Comparison of ENCODE assay signal across 11 cellular contexts in genomic region chr21:36699546-36700294, GRCh38. TPM values are rescaled to one million over a fixed set of nuclear protein-coding genes. Genes with fewer than 3 reads are reported as not detected.
DNase-seq lines count a peak whose midpoint lies in the region; ATAC-seq and TF ChIP-seq lines count a peak whose summit lies in the region.
"Had no signal": no experiment of that assay in that cellular context is flagged by ENCODE, and none has a peak within 500 bp of the region (broad histone marks: within the 10 kb centered on the region; RNA-seq: fewer than 3 reads in every experiment).

No MANE protein-coding gene starts in this region.

- no peak for TF ChIP-seq CTCF in activated B cell treated with CpG ODN at 0.5 μM for 24 hours (IDR thresholded peaks at IDR 0.05)
- TF ChIP-seq CTCF in kidney epithelial cell (IDR thresholded peaks at IDR 0.05; ENCODE audit: insufficient read depth, low read length, poor library complexity, severe bottlenecking): no peak
- TF ChIP-seq CTCF in transverse colon (IDR thresholded peaks at IDR 0.05): no peak

- POLR2A ChIA-PET in activated B cell treated with CpG ODN at 0.5 μM for 24 hours (lab: Charles Lee): no interaction called here

- H3K4me1 ChIP-seq in transverse colon: peaks cover 20 to 55% (median 44%) of the 10 kb centered on the region in 4 donors

- H3K27me3 Mint-ChIP-seq in activated naive CD4-positive, alpha-beta T cell treated with anti-CD3 and anti-CD28 coated beads for 36 hours (ENCODE audit: low read depth): peaks cover 74% of the 10 kb centered on the region
- H3K27me3 Mint-ChIP-seq in activated B cell treated with CpG ODN at 0.5 μM for 24 hours: peaks cover 57% of the 10 kb centered on the region

- H3K27me3 ChIP-seq in kidney epithelial cell (ENCODE audit: control insufficient read depth, insufficient read depth, low read length) (peaks cover 98% of the 10 kb centered on the region), transverse colon (peaks cover 100% of the 10 kb centered on the region)

- no peak for DNase-seq in activated naive CD4-positive, alpha-beta T cell treated with anti-CD3 and anti-CD28 coated beads for 36 hours
- DNase-seq in activated naive CD4-positive, alpha-beta T cell (lab: John Stamatoyannopoulos, UW): no peak
- DNase-seq in activated B cell treated with CpG ODN at 0.5 μM for 24 hours (no peak), kidney epithelial cell (ENCODE audit: low read depth) (no peak), transverse colon (no peak), MV-4-11 (lab: John Stamatoyannopoulos, UW) (no peak), GM19240 (ENCODE audit: insufficient read length, low spot score) (no peak), KBM-7 (no peak)
- DNase-seq: anterior cingulate cortex, DMS153 had no signal

- no peaks in the 10 kb centered on the region for H3K36me3 Mint-ChIP-seq in activated naive CD4-positive, alpha-beta T cell treated with anti-CD3 and anti-CD28 coated beads for 36 hours (ENCODE audit: low read depth)
- no peaks in the 10 kb centered on the region for H3K36me3 Mint-ChIP-seq in activated B cell treated with CpG ODN at 0.5 μM for 24 hours (ENCODE audit: low read depth)

- peak overlapping the region; percentile 54 for H3K4me3 ChIP-seq in kidney epithelial cell (ENCODE audit: low read depth, low read length)
- H3K4me3 ChIP-seq in transverse colon: peak overlapping the region in 3 of 4 donors; percentile 22 to 47 (median 29)

- H3K36me3 ChIP-seq in kidney epithelial cell (ENCODE audit: control insufficient read depth, insufficient read depth, low read length) (no peaks in the 10 kb centered on the region), transverse colon (no peaks in the 10 kb centered on the region)

- no peaks in the 10 kb centered on the region for H3K9me3 Mint-ChIP-seq in activated naive CD4-positive, alpha-beta T cell treated with anti-CD3 and anti-CD28 coated beads for 36 hours
- no peaks in the 10 kb centered on the region for H3K9me3 Mint-ChIP-seq in activated B cell treated with CpG ODN at 0.5 μM for 24 hours

- H3K27ac Mint-ChIP-seq in activated naive CD4-positive, alpha-beta T cell treated with anti-CD3 and anti-CD28 coated beads for 36 hours: no peak overlapping the region
- H3K27ac Mint-ChIP-seq in activated B cell treated with CpG ODN at 0.5 μM for 24 hours: no peak overlapping the region

- intact Hi-C loops in activated naive CD4-positive, alpha-beta T cell treated with anti-CD3 and anti-CD28 coated beads for 36 hours (cut with micrococcal nuclease): loop anchor here (5.0 to 10.0 kb wide), 2 partner anchors 112 to 555 kb away; no protein-coding TSS in a partner anchor
- intact Hi-C loops in activated B cell treated with CpG ODN at 0.5 μM for 24 hours (cut with micrococcal nuclease): no loop called here
- intact Hi-C loops in transverse colon (cut with DNase I; ENCODE audit: low total_unique reads): loop anchor here (10.0 kb wide), 1 partner anchor 1505 kb away; no protein-coding TSS in a partner anchor

- H3K9me3 ChIP-seq in transverse colon: no peaks in the 10 kb centered on the region

- in situ Hi-C loops in transverse colon (cut with MboI; ENCODE audit: low pct_ligation_motif_present in 1 of 4, low pct_unique_long_range_greater_than_20kb in 1 of 4, low sequenced_read_pairs in 3 of 4) (no loop called here), KBM-7 (cut with MboI; ENCODE audit: low pct_unique_long_range_greater_than_20kb, low sequenced_read_pairs) (no loop called here)

- no peak for TF ChIP-seq POLR2A in transverse colon (IDR thresholded peaks at IDR 0.05)

- WGBS in transverse colon (ENCODE audit: low coverage in 1 of 2), 2 donors: 15 to 18% methylated on average over 7 to 35 of the region's 67 CpGs

- TF ChIP-seq EP300 in transverse colon (IDR thresholded peaks at IDR 0.05; ENCODE audit: low read depth): no peak

- CTCF ChIA-PET in activated naive CD4-positive, alpha-beta T cell treated with anti-CD3 and anti-CD28 coated beads for 36 hours (lab: Charles Lee): interaction anchor here (1.1 kb wide), 1 partner anchor 69 kb away, joined by 4 read pairs; no protein-coding TSS in a partner anchor
- CTCF ChIA-PET in activated B cell treated with CpG ODN at 0.5 μM for 24 hours (lab: Charles Lee): no interaction called here

- ATAC-seq in activated B cell treated with CpG ODN at 0.5 μM for 24 hours (ENCODE audit: low read depth): no peak

- peaks cover 28% of the 10 kb centered on the region for H3K4me1 Mint-ChIP-seq in activated naive CD4-positive, alpha-beta T cell treated with anti-CD3 and anti-CD28 coated beads for 36 hours (ENCODE audit: low read depth)
- H3K4me1 Mint-ChIP-seq in activated B cell treated with CpG ODN at 0.5 μM for 24 hours: peaks cover 13% of the 10 kb centered on the region

- peak overlapping the region; percentile 64 for H3K4me3 Mint-ChIP-seq in activated naive CD4-positive, alpha-beta T cell treated with anti-CD3 and anti-CD28 coated beads for 36 hours
- peak overlapping the region; percentile 52 for H3K4me3 Mint-ChIP-seq in activated B cell treated with CpG ODN at 0.5 μM for 24 hours

- H3K27ac ChIP-seq in transverse colon: no peak overlapping the region

RNA-seq across cellular contexts. Expression of gene SIM2, which starts 0.8 kb away (rescaled TPM):
- total RNA-seq in activated naive CD4-positive, alpha-beta T cell treated with anti-CD3 and anti-CD28 coated beads for 36 hours: under 1 TPM; 0.74 to 0.94 TPM
- total RNA-seq in activated B cell treated with CpG ODN at 0.5 μM for 24 hours: not detected in 2 replicates
- 9.5 and 16.3 TPM in 2 replicates for total RNA-seq in kidney epithelial cell
- total RNA-seq in transverse colon: under 1 TPM in 1 of 4 donors, not detected in 3; 0.32 TPM
- total RNA-seq: mononuclear cell had no signal
